In genomic region chr2:70789304-70790078, GRCh38 we compare ENCODE assay signal across 1 cellular context.
TF ChIP-seq lines count a peak whose summit lies in the region.

No MANE protein-coding gene starts in this region.

TF ChIP-seq in H1, 55 proteins besides CTCF, POLR2A, EP300 and RAD21:
- TF ChIP-seq YY1 (IDR thresholded peaks at IDR 0.05; ENCODE audit: low read depth, low read length) (peak; percentile 44; the same call in 1 of the 2 replicates), MAX (IDR thresholded peaks at IDR 0.05) (0 out of 2 replicates have a peak, but pooled peaks have one; percentile 5), TBP (IDR thresholded peaks at IDR 0.05; ENCODE audit: low read depth, low read length) (peak; percentile 69; the same call in 1 of the 2 replicates), ASH2L (IDR thresholded peaks at IDR 0.05; ENCODE audit: low read length) (peak; percentile 7), PHF8 (conservative IDR thresholded peaks at IDR 0.05; ENCODE audit: low read depth, low read length) (no peak), TAF1 (IDR thresholded peaks at IDR 0.05; ENCODE audit: low read depth, low read length) (no peak), SIN3A (conservative IDR thresholded peaks at IDR 0.05 in 1 of 2, IDR thresholded peaks at IDR 0.05 in 1 of 2; ENCODE audit: low read depth in 1 of 2, low read length in 2 of 2) (0 out of 4 replicates have a peak, but pooled peaks of 1 of the 2 experiments have one; percentile 31), JUN (IDR thresholded peaks at IDR 0.05; ENCODE audit: low read depth, low read length) (no peak), TCF12 (IDR thresholded peaks at IDR 0.05; ENCODE audit: low read depth, low read length) (0 out of 2 replicates have a peak, but pooled peaks have one; percentile 4)
